In genomic region chr19:2032296-2032941, GRCh38 we compare ENCODE assay signal across 8 cellular contexts. TPM values are rescaled to one million over a fixed set of nuclear protein-coding genes. Genes with fewer than 3 reads are reported as not detected.
A peak's percentile ranks its signal among the peaks of the same experiment; 100 is the strongest.
DNase-seq lines count a peak whose midpoint lies in the region; ATAC-seq, FAIRE-seq and TF ChIP-seq lines count a peak whose summit lies in the region.

No MANE protein-coding gene starts in this region.

- TF ChIP-seq CTCF in A549 (IDR thresholded peaks at IDR 0.05) (no peak), foreskin keratinocyte (conservative IDR thresholded peaks at IDR 0.05) (no peak)

- peak overlapping the region; percentile 15 for H3K18ac ChIP-seq in neuronal stem cell (ENCODE audit: low read length)

- TF ChIP-seq RAD21 in A549 (conservative IDR thresholded peaks at IDR 0.05 in 1 of 2, IDR thresholded peaks at IDR 0.05 in 1 of 2) = no peak

- no peaks in the 10 kb centered on the region for H3K9me3 Mint-ChIP-seq in activated naive CD4-positive, alpha-beta T cell treated with anti-CD3 and anti-CD28 coated beads, Interleukin-2, amount 50 U/mL, for 24 hours

- peak overlapping the region; percentile 81 for H2BK120ac ChIP-seq in neuronal stem cell (ENCODE audit: low read depth, low read length)

- H3K27me3 ChIP-seq in foreskin keratinocyte = no peaks in the 10 kb centered on the region
- H3K27me3 ChIP-seq in neuronal stem cell (ENCODE audit: control insufficient read depth in 3 of 3, insufficient read depth in 3 of 3, low read depth in 1 of 3, low read length in 3 of 3) = no peaks in the 10 kb centered on the region

- TF ChIP-seq EP300 in A549 (IDR thresholded peaks at IDR 0.05) = no peak

- peaks cover 2% of the 10 kb centered on the region for H3K79me1 ChIP-seq in neuronal stem cell (ENCODE audit: low read depth, low read length)

- H3K4me3 ChIP-seq in A549 (peak overlapping the region; percentile 29), neuronal stem cell (ENCODE audit: low read length in 2 of 2) (no peak overlapping the region)

- no peak overlapping the region for H2BK5ac ChIP-seq in neuronal stem cell (ENCODE audit: low read length)

- peak overlapping the region; percentile 65 for H2AFZ ChIP-seq in neuronal stem cell (ENCODE audit: low read length)

- no peak overlapping the region for H4K91ac ChIP-seq in neuronal stem cell (ENCODE audit: low read depth, low read length, poor library complexity)

- H3K27me3 Mint-ChIP-seq in activated naive CD4-positive, alpha-beta T cell treated with anti-CD3 and anti-CD28 coated beads, Interleukin-2, amount 50 U/mL, for 24 hours = no peaks in the 10 kb centered on the region

- peak overlapping the region; percentile 97 for H3K4me2 ChIP-seq in A549
- H3K4me2 ChIP-seq in neuronal stem cell (ENCODE audit: insufficient read depth, low read length, poor library complexity, severe bottlenecking) = no peak overlapping the region

- no peak overlapping the region for H2BK15ac ChIP-seq in neuronal stem cell (ENCODE audit: low read length)

- H3K27ac Mint-ChIP-seq in activated naive CD4-positive, alpha-beta T cell treated with anti-CD3 and anti-CD28 coated beads, Interleukin-2, amount 50 U/mL, for 24 hours = peak overlapping the region; percentile 70

- H3K4ac ChIP-seq in neuronal stem cell (ENCODE audit: low read length) = no peak overlapping the region

- peak; percentile 38; the same call in 1 of the 2 replicates for TF ChIP-seq POLR2A in A549 (IDR thresholded peaks at IDR 0.05; ENCODE audit: low read length)

- peaks cover 28% of the 10 kb centered on the region for H3K4me1 Mint-ChIP-seq in activated naive CD4-positive, alpha-beta T cell treated with anti-CD3 and anti-CD28 coated beads, Interleukin-2, amount 50 U/mL, for 24 hours

- H3K9me3 ChIP-seq in A549 (peaks cover 9% of the 10 kb centered on the region), neuronal stem cell (replicated peaks in 1 of 2; ENCODE audit: control insufficient read depth in 2 of 2, insufficient read depth in 1 of 2, low read depth in 1 of 2, low read length in 2 of 2) (peaks cover 3 to 4% of the 10 kb centered on the region in 2 donors)

- POLR2A ChIA-PET in A549 (lab: Yijun Ruan, JAX) = interaction anchor here (0.6 to 2.1 kb wide), 4 partner anchors 10 to 1009 kb away, joined by 3 to 13 read pairs (median 6); no protein-coding TSS in a partner anchor

- H3K4me3 Mint-ChIP-seq in activated naive CD4-positive, alpha-beta T cell treated with anti-CD3 and anti-CD28 coated beads, Interleukin-2, amount 50 U/mL, for 24 hours = peak overlapping the region; percentile 66

- H3K4me1 ChIP-seq in A549 = peaks cover 29% of the 10 kb centered on the region
- peaks cover 10% of the 10 kb centered on the region for H3K4me1 ChIP-seq in foreskin keratinocyte
- peaks cover 2 to 10% of the 10 kb centered on the region in 2 donors for H3K4me1 ChIP-seq in neuronal stem cell (ENCODE audit: control insufficient read depth in 2 of 2, insufficient read depth in 1 of 2, low read depth in 1 of 2, low read length in 2 of 2)

- H3K23ac ChIP-seq in neuronal stem cell (ENCODE audit: low read depth, low read length, poor library complexity) = no peak overlapping the region

- H3K9ac ChIP-seq in neuronal stem cell (ENCODE audit: low read depth, low read length, poor library complexity) = no peak overlapping the region

- peak; percentile 59 to 88 for DNase-seq in A549 (ENCODE audit: low read depth in 1 of 2, low spot score in 1 of 2)
- DNase-seq in GM04504 (ENCODE audit: low read depth) = peak; percentile 71
- peak; percentile 81 for DNase-seq in NCI-H510A treated with DMSO at 0.1 percent for 48 hours (lab: John Stamatoyannopoulos, UW)
- DNase-seq in foreskin keratinocyte = peak; percentile 80 to 87
- no peak for DNase-seq in neuronal stem cell (ENCODE audit: low spot score)
- DNase-seq in NK-92 treated with Interleukin-12 subunit alpha and Interleukin-12 subunit beta, amount 100 ng/mL, for 24 hours (lab: John Stamatoyannopoulos, UW) = no peak

- CTCF ChIA-PET in A549 (lab: Yijun Ruan, JAX) = interaction anchor here (0.5 to 4.9 kb wide), 7 partner anchors 9 to 123 kb away, joined by 3 to 30 read pairs (median 3); no protein-coding TSS in a partner anchor

- H2AK5ac ChIP-seq in neuronal stem cell (ENCODE audit: low read depth, low read length) = peak overlapping the region; percentile 91

- no peak overlapping the region for H4K8ac ChIP-seq in neuronal stem cell (ENCODE audit: low read depth, low read length)

- peak; percentile 86 to 88 for ATAC-seq in A549
- peak; percentile 56 for ATAC-seq in foreskin keratinocyte
- no peak for ATAC-seq in GM18519 (IDR thresholded peaks at IDR 0.05; ENCODE audit: low FRiP score, unreplicated experiment)

- no peak overlapping the region for H3K14ac ChIP-seq in neuronal stem cell (ENCODE audit: low read length)

- H3K36me3 ChIP-seq in neuronal stem cell (replicated peaks in 1 of 2; ENCODE audit: control insufficient read depth in 2 of 2, insufficient read depth in 2 of 2, low read length in 2 of 2) = peaks cover 0 to 2% of the 10 kb centered on the region in 2 donors

- 1% methylated on average over 14 of the region's 19 CpGs for WGBS in A549 (ENCODE audit: missing lambda C conversion rate)
- no CpG with 5 or more reads among the region's 19 CpGs for WGBS in neuronal stem cell (ENCODE audit: extremely low coverage in 2 of 2, insufficient read length in 2 of 2, insufficient replicate concordance in 1 of 2), 2 donors

- H2BK12ac ChIP-seq in neuronal stem cell (ENCODE audit: low read length) = peak overlapping the region; percentile 75

- H3K27ac ChIP-seq in A549 (peak overlapping the region; percentile 91 to 93), foreskin keratinocyte (no peak overlapping the region), neuronal stem cell (replicated peaks; ENCODE audit: low read length) (no peak overlapping the region)

- no peaks in the 10 kb centered on the region for H3K36me3 Mint-ChIP-seq in activated naive CD4-positive, alpha-beta T cell treated with anti-CD3 and anti-CD28 coated beads, Interleukin-2, amount 50 U/mL, for 24 hours

- FAIRE-seq in A549 (lab: Jason Lieb, UNC) = no peak

TF ChIP-seq in A549, 52 proteins besides CTCF, POLR2A, EP300 and RAD21:
- TF ChIP-seq HOXB13 (CRISPR knock-in tag; IDR thresholded peaks at IDR 0.05; ENCODE audit: low read depth) (no peak), TFCP2L1 (CRISPR knock-in tag; IDR thresholded peaks at IDR 0.05) (no peak), GATA3 (IDR thresholded peaks at IDR 0.05; ENCODE audit: borderline replicate concordance) (no peak), MAX (IDR thresholded peaks at IDR 0.05) (peak; percentile 53), SREBF2 (IDR thresholded peaks at IDR 0.05) (no peak), E2F6 (IDR thresholded peaks at IDR 0.05; ENCODE audit: borderline replicate concordance, low read depth) (0 out of 2 replicates have a peak, but pooled peaks have one; percentile 26), JUN (IDR thresholded peaks at IDR 0.05) (peak in 1 of 2 experiments; percentile 58; a peak in 2 of 5 replicates), SMC3 (IDR thresholded peaks at IDR 0.05) (no peak)

RNA-seq across cellular contexts. Expression of gene BTBD2, which starts 16.9 kb away (rescaled TPM):
- polyA plus RNA-seq in A549 (2011; rRNA removed) (16.3 and 19.0 TPM in 2 replicates), A549 (2017; fragmentation: RNase III; extraction: RNeasy Plus Mini Kit Qiagen cat#74134 plus additional on column Dnase treatment) (26.7 to 32.7 TPM (median 29.6 TPM) in 3 replicates), foreskin keratinocyte (49.5 and 51.4 TPM in 2 replicates)
- 39.6 and 61.5 TPM in 2 replicates for polyA plus RNA-seq in A549 (2012; cell fraction: cytosol; rRNA removed)
- polyA plus RNA-seq in A549 (2012; cell fraction: nucleus; rRNA removed) = 66.3 and 81.5 TPM in 2 replicates
- 15.0 and 36.0 TPM in 2 replicates for polyA minus RNA-seq in A549 (2011; rRNA and poly(A)+ RNA removed)
- 51.2 and 51.7 TPM in 2 replicates for total RNA-seq in foreskin keratinocyte
- 148 TPM for polyA plus RNA-seq in neuronal stem cell (2013, experiment 1 of 2)
- polyA plus RNA-seq in neuronal stem cell (2013, experiment 2 of 2) = 141 TPM

RNA-seq across cellular contexts. Expression of gene MKNK2, which starts 18.6 kb away (rescaled TPM):
- polyA plus RNA-seq in A549 (2011; rRNA removed) (56.7 and 58.4 TPM in 2 replicates), A549 (2017; fragmentation: RNase III; extraction: RNeasy Plus Mini Kit Qiagen cat#74134 plus additional on column Dnase treatment) (38.8 to 55.4 TPM (median 48.3 TPM) in 3 replicates), foreskin keratinocyte (45.3 and 58.3 TPM in 2 replicates)
- polyA plus RNA-seq in A549 (2012; cell fraction: cytosol; rRNA removed) = 63.4 and 81.9 TPM in 2 replicates
- polyA plus RNA-seq in A549 (2012; cell fraction: nucleus; rRNA removed) = 83.4 and 134 TPM in 2 replicates
- polyA minus RNA-seq in A549 (2011; rRNA and poly(A)+ RNA removed) = 63.9 and 84.8 TPM in 2 replicates
- 65.6 and 69.4 TPM in 2 replicates for total RNA-seq in foreskin keratinocyte
- 138 TPM for polyA plus RNA-seq in neuronal stem cell (2013, experiment 1 of 2)
- 146 TPM for polyA plus RNA-seq in neuronal stem cell (2013, experiment 2 of 2)

Comparison
In these comparisons a context has a peak if more than half of its experiments do, and no peak if none do; other contexts are left out.
1. DNase-seq: peak in A549 (2 of 2), GM04504 (single experiment), NCI-H510A treated with DMSO at 0.1 percent for 48 hours (single experiment) and foreskin keratinocyte (2 of 2); none in neuronal stem cell (single experiment) and NK-92 treated with Interleukin-12 subunit alpha and Interleukin-12 subunit beta, amount 100 ng/mL, for 24 hours (single experiment).
2. H3K27ac ChIP-seq: peak in A549 (2 of 2); none in foreskin keratinocyte (single experiment) and neuronal stem cell (single experiment).